Comparison of ENCODE assay signal across 8 cellular contexts in genomic region chr5:177371120-177371537, GRCh38. TPM values are rescaled to one million over a fixed set of nuclear protein-coding genes. Genes with fewer than 3 reads are reported as not detected.
DNase-seq lines count a peak whose midpoint lies in the region; ATAC-seq, FAIRE-seq and TF ChIP-seq lines count a peak whose summit lies in the region.

No MANE protein-coding gene starts in this region.

- no peak for FAIRE-seq in A549 (lab: Jason Lieb, UNC)

- H3K9ac ChIP-seq in mucosa of stomach (ENCODE audit: low read length): peak overlapping the region; percentile 57

- peak overlapping the region; percentile 100 for H3K4me2 ChIP-seq in A549

- DNase-seq in A549 (ENCODE audit: low read depth in 1 of 2, low spot score in 1 of 2): no peak
- no peak for DNase-seq in chondrocyte (ENCODE audit: low spot score)
- DNase-seq in NCI-H2227 (lab: John Stamatoyannopoulos, UW; ENCODE audit: unreplicated experiment): no peak
- no peak for DNase-seq in hepatic stellate cell (ENCODE audit: low spot score)
- DNase-seq in iPS-NIHi11 (ENCODE audit: low spot score): no peak

- WGBS in A549 (ENCODE audit: missing lambda C conversion rate): 26% methylated on average over 9 of the region's 16 CpGs

- H3K27me3 ChIP-seq in mucosa of stomach (ENCODE audit: control insufficient read depth, insufficient read depth, low read length): no peaks in the 10 kb centered on the region

- CTCF ChIA-PET in A549 (lab: Yijun Ruan, JAX): interaction anchor here (0.6 to 33.9 kb wide), 18 partner anchors 11 to 258 kb away, joined by 3 to 1107 read pairs (median 7); partner anchors contain the start of genes F12, GRK6, LMAN2 and PFN3

- H3K27me3 Mint-ChIP-seq in chondrocyte (ENCODE audit: low read depth): no peaks in the 10 kb centered on the region

- H3K9me3 ChIP-seq in A549: no peaks in the 10 kb centered on the region
- H3K9me3 ChIP-seq in mucosa of stomach (ENCODE audit: control insufficient read depth, low read length): no peaks in the 10 kb centered on the region

- H3K4me3 Mint-ChIP-seq in chondrocyte (ENCODE audit: unreplicated experiment): peak overlapping the region; percentile 69

- peaks cover 25% of the 10 kb centered on the region for H3K4me1 Mint-ChIP-seq in chondrocyte (ENCODE audit: low read depth)

- H3K4me3 ChIP-seq in A549: peak overlapping the region; percentile 48
- no peak overlapping the region for H3K4me3 ChIP-seq in mucosa of stomach (ENCODE audit: low read length)

- TF ChIP-seq POLR2A in A549 (IDR thresholded peaks at IDR 0.05; ENCODE audit: low read length): peak; percentile 20; the same call in 1 of the 2 replicates

- peaks cover 17% of the 10 kb centered on the region; the same call in 2 of the 3 replicates for H3K4me1 ChIP-seq in A549
- peaks cover 51% of the 10 kb centered on the region for H3K4me1 ChIP-seq in mucosa of stomach (ENCODE audit: control insufficient read depth, insufficient read depth, low read length)

- TF ChIP-seq EP300 in A549 (IDR thresholded peaks at IDR 0.05): no peak

- TF ChIP-seq CTCF in A549 (IDR thresholded peaks at IDR 0.05): no peak
- no peak for TF ChIP-seq CTCF in chondrocyte (IDR thresholded peaks at IDR 0.05)

- H3K9me3 Mint-ChIP-seq in chondrocyte (ENCODE audit: low read depth): no peaks in the 10 kb centered on the region

- H3K36me3 ChIP-seq in mucosa of stomach (ENCODE audit: control insufficient read depth, insufficient read depth, low read length): no peaks in the 10 kb centered on the region

- POLR2A ChIA-PET in A549 (lab: Yijun Ruan, JAX): interaction anchor here (0.6 to 1.5 kb wide), 8 partner anchors 10 to 55 kb away, joined by 4 to 12 read pairs (median 4); partner anchors contain the start of gene LMAN2

- peak overlapping the region; percentile 12 for H3K27ac Mint-ChIP-seq in chondrocyte (ENCODE audit: unreplicated experiment)

- H3K27ac ChIP-seq in A549: peak overlapping the region; percentile 69 to 89

- 0 out of 5 replicates have a peak, but pooled peaks of 1 of the 2 experiments have one; percentile 33 for TF ChIP-seq RAD21 in A549 (conservative IDR thresholded peaks at IDR 0.05 in 1 of 2, IDR thresholded peaks at IDR 0.05 in 1 of 2)

- ATAC-seq in A549 (no peak), HG02759 (IDR thresholded peaks at IDR 0.05; ENCODE audit: unreplicated experiment) (peak; percentile 2), GM21717 (IDR thresholded peaks at IDR 0.05; ENCODE audit: unreplicated experiment) (no peak)

- H3K36me3 Mint-ChIP-seq in chondrocyte (ENCODE audit: low read depth): no peaks in the 10 kb centered on the region

TF ChIP-seq in A549, 52 proteins besides CTCF, POLR2A, EP300 and RAD21:
- TF ChIP-seq NFE2L2 (conservative IDR thresholded peaks at IDR 0.05; ENCODE audit: low read length) (no peak), JUN (IDR thresholded peaks at IDR 0.05) (0 out of 5 replicates have a peak, but pooled peaks of 1 of the 2 experiments have one; percentile 24), KDM1A (IDR thresholded peaks at IDR 0.05; ENCODE audit: low read depth) (no peak)

RNA-seq across cellular contexts. Expression of gene SLC34A1, which starts 13.1 kb away (rescaled TPM):
- polyA plus RNA-seq in A549 (2011; rRNA removed) (not detected in 2 replicates), A549 (2017; fragmentation: RNase III; extraction: RNeasy Plus Mini Kit Qiagen cat#74134 plus additional on column Dnase treatment) (0.03 TPM in 2 of 3 replicates, not detected in the other)
- polyA plus RNA-seq in A549 (2012; cell fraction: cytosol; rRNA removed): 0.01 TPM in 2 replicates
- 0.02 and 0.05 TPM in 2 replicates for polyA plus RNA-seq in A549 (2012; cell fraction: nucleus; rRNA removed)
- polyA minus RNA-seq in A549 (2011; rRNA and poly(A)+ RNA removed): 0.12 TPM in 1 of 2 replicates, not detected in the other
- total RNA-seq in chondrocyte: not detected in 3 replicates

RNA-seq across cellular contexts. Expression of gene RGS14, which starts 13.4 kb away (rescaled TPM):
- polyA plus RNA-seq in A549 (2011; rRNA removed) (3.9 and 5.8 TPM in 2 replicates), A549 (2017; fragmentation: RNase III; extraction: RNeasy Plus Mini Kit Qiagen cat#74134 plus additional on column Dnase treatment) (5.2 to 8.4 TPM (median 6.4 TPM) in 3 replicates)
- 13.9 and 18.5 TPM in 2 replicates for polyA plus RNA-seq in A549 (2012; cell fraction: cytosol; rRNA removed)
- 16.1 and 18.7 TPM in 2 replicates for polyA plus RNA-seq in A549 (2012; cell fraction: nucleus; rRNA removed)
- polyA minus RNA-seq in A549 (2011; rRNA and poly(A)+ RNA removed): 2.6 and 2.9 TPM in 2 replicates
- total RNA-seq in chondrocyte: 6.8 to 11.6 TPM (median 10.1 TPM) in 3 replicates

RNA-seq across cellular contexts. Expression of gene LMAN2, which starts 19.7 kb away (rescaled TPM):
- polyA plus RNA-seq in A549 (2011; rRNA removed) (123 and 172 TPM in 2 replicates), A549 (2017; fragmentation: RNase III; extraction: RNeasy Plus Mini Kit Qiagen cat#74134 plus additional on column Dnase treatment) (207 to 222 TPM (median 210 TPM) in 3 replicates)
- 328 and 334 TPM in 2 replicates for polyA plus RNA-seq in A549 (2012; cell fraction: cytosol; rRNA removed)
- 418 and 431 TPM in 2 replicates for polyA plus RNA-seq in A549 (2012; cell fraction: nucleus; rRNA removed)
- polyA minus RNA-seq in A549 (2011; rRNA and poly(A)+ RNA removed): 230 and 259 TPM in 2 replicates
- 76.6 to 128 TPM (median 83.4 TPM) in 3 replicates for total RNA-seq in chondrocyte

RNA-seq across cellular contexts. Expression of gene PFN3, which starts 29.3 kb away (rescaled TPM):
- polyA plus RNA-seq in A549 (2011; rRNA removed) (not detected in 2 replicates), A549 (2017; fragmentation: RNase III; extraction: RNeasy Plus Mini Kit Qiagen cat#74134 plus additional on column Dnase treatment) (not detected in 3 replicates)
- polyA plus RNA-seq in A549 (2012; cell fraction: cytosol; rRNA removed): 0.11 TPM in 1 of 2 replicates, not detected in the other
- not detected in 2 replicates for polyA plus RNA-seq in A549 (2012; cell fraction: nucleus; rRNA removed)
- polyA minus RNA-seq in A549 (2011; rRNA and poly(A)+ RNA removed): not detected in 2 replicates
- not detected in 3 replicates for total RNA-seq in chondrocyte

RNA-seq across cellular contexts. Expression of gene F12, which starts 38.2 kb away (rescaled TPM):
- polyA plus RNA-seq in A549 (2011; rRNA removed): 5.3 TPM in 2 replicates
- polyA plus RNA-seq in A549 (2012; cell fraction: cytosol; rRNA removed): 18.4 and 25.5 TPM in 2 replicates
- polyA plus RNA-seq in A549 (2012; cell fraction: nucleus; rRNA removed): 16.0 and 36.1 TPM in 2 replicates
- polyA plus RNA-seq in A549 (2017; fragmentation: RNase III; extraction: RNeasy Plus Mini Kit Qiagen cat#74134 plus additional on column Dnase treatment): 14.3 to 15.5 TPM (median 14.5 TPM) in 3 replicates
- polyA minus RNA-seq in A549 (2011; rRNA and poly(A)+ RNA removed): 2.2 and 2.8 TPM in 2 replicates
- total RNA-seq in chondrocyte: 0.99 to 2.1 TPM (median 1.8 TPM) in 3 replicates
